Comparison of ENCODE assay signal across 7 cellular contexts in the genomic region with DNA sequence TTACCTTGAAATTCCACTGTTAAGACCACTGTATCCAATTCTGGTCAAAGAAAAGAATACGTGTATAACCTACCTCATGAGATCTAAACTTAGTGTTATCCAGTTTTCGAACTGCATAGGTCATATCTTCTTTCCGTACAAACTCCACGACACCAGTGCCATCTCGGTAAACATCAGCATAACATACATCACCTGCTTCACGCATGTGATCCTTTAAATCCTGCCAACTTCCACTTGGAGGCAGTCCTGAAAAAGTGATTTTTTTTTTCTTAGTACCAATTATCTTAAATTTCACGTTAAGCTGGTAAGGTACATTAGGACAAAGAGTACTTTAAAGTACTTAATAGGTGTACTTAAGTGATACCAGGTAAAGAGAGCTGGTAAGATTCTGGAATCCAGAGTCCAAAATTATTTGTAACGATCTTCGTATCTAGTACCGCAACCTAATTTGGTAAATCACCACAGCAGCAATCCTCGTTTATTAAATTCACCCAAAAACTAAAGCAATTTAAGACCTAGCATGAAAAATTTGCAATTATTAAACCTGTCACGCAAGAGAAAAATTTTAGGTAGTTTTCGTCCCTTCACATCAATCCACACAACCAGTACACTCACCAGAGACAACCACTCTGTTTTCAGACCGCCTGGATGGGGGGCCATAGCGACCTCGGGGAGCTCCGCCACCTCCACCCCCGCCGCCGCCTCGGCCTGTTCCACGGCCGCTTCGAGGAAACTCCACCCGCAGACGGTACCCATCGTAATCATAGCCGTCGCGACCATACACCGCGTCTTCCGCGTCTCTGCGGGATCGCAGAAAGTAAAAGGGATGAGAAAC. TPM values are rescaled to one million over a fixed set of nuclear protein-coding genes. Genes with fewer than 3 reads are reported as not detected.
A peak's percentile ranks its signal among the peaks of the same experiment; 100 is the strongest.
DNase-seq lines count a peak whose midpoint lies in the region; ATAC-seq and TF ChIP-seq lines count a peak whose summit lies in the region.

No MANE protein-coding gene starts in this region.

- intact Hi-C loops in activated B cell treated with CpG ODN at 0.5 μM for 24 hours (cut with micrococcal nuclease): loop anchor here (2.0 to 10.0 kb wide), 6 partner anchors 326 to 1173 kb away; partner anchors contain the start of genes C17orf67, MSI2 and SCPEP1
- intact Hi-C loops in right cardiac atrium (cut with DNase I): loop anchor here (5.0 to 10.0 kb wide), 2 partner anchors 76 to 79 kb away; partner anchors contain the start of gene DYNLL2 (in 4 of the 4)

- H3K4me1 ChIP-seq in right cardiac atrium (ENCODE audit: control insufficient read depth, insufficient read depth, low read length): no peaks in the 10 kb centered on the region

- CTCF ChIA-PET in activated B cell treated with CpG ODN at 0.5 μM for 24 hours (lab: Charles Lee): interaction anchor here (1.0 to 2.3 kb wide), 3 partner anchors 8 to 19 kb away, joined by 3 to 16 read pairs (median 4); no protein-coding TSS in a partner anchor

- H3K4me1 Mint-ChIP-seq in activated B cell treated with CpG ODN at 0.5 μM for 24 hours: peaks cover 62% of the 10 kb centered on the region
- H3K4me1 Mint-ChIP-seq in stimulated activated naive B cell treated with anti-CD40 and anti-IgM and Interleukin-4, amounts not matched to agents 10 μg/mL and 1 μg/mL and 100 μg/mL, for 72 hours: peaks cover 21 to 61% of the 10 kb centered on the region in 2 donors

- H3K4me3 ChIP-seq in HFF-Myc (replicated peaks; ENCODE audit: low read depth, low read length) (peak overlapping the region; percentile 99), right cardiac atrium (ENCODE audit: low read length) (peak overlapping the region; percentile 78)

- 3% methylated on average over 36 of the region's 36 CpGs for WGBS in right cardiac atrium

- ATAC-seq in activated B cell treated with CpG ODN at 0.5 μM for 24 hours (ENCODE audit: low read depth): no peak
- ATAC-seq in right cardiac atrium: peak in 1 of 2 donors; percentile 11
- peak in 1 of 2 donors; percentile 2 for ATAC-seq in stimulated activated naive B cell treated with anti-CD40 and anti-IgM and Interleukin-4, amounts not matched to agents 10 μg/mL and 1 μg/mL and 100 μg/mL, for 72 hours (replicated peaks)
- no peak for ATAC-seq in GM21360 (IDR thresholded peaks at IDR 0.05; ENCODE audit: unreplicated experiment)

- no peak for TF ChIP-seq CTCF in HFF-Myc (IDR thresholded peaks at IDR 0.05; ENCODE audit: low read depth, low read length, missing control alignments)
- TF ChIP-seq CTCF in activated B cell treated with CpG ODN at 0.5 μM for 24 hours (IDR thresholded peaks at IDR 0.05): no peak

- H3K36me3 Mint-ChIP-seq in activated B cell treated with CpG ODN at 0.5 μM for 24 hours (ENCODE audit: low read depth): peaks cover 67% of the 10 kb centered on the region
- H3K36me3 Mint-ChIP-seq in stimulated activated naive B cell treated with anti-CD40 and anti-IgM and Interleukin-4, amounts not matched to agents 10 μg/mL and 1 μg/mL and 100 μg/mL, for 72 hours: peaks cover 43 to 58% of the 10 kb centered on the region in 2 donors

- H3K9me3 Mint-ChIP-seq in activated B cell treated with CpG ODN at 0.5 μM for 24 hours: no peaks in the 10 kb centered on the region
- no peaks in the 10 kb centered on the region for H3K9me3 Mint-ChIP-seq in stimulated activated naive B cell treated with anti-CD40 and anti-IgM and Interleukin-4, amounts not matched to agents 10 μg/mL and 1 μg/mL and 100 μg/mL, for 72 hours

- peaks cover 3% of the 10 kb centered on the region for H3K27me3 Mint-ChIP-seq in activated B cell treated with CpG ODN at 0.5 μM for 24 hours
- no peaks in the 10 kb centered on the region for H3K27me3 Mint-ChIP-seq in stimulated activated naive B cell treated with anti-CD40 and anti-IgM and Interleukin-4, amounts not matched to agents 10 μg/mL and 1 μg/mL and 100 μg/mL, for 72 hours

- no peaks in the 10 kb centered on the region for H3K27me3 ChIP-seq in right cardiac atrium (ENCODE audit: control insufficient read depth, insufficient read depth)

- peak overlapping the region; percentile 99 for H3K27ac Mint-ChIP-seq in activated B cell treated with CpG ODN at 0.5 μM for 24 hours
- H3K27ac Mint-ChIP-seq in stimulated activated naive B cell treated with anti-CD40 and anti-IgM and Interleukin-4, amounts not matched to agents 10 μg/mL and 1 μg/mL and 100 μg/mL, for 72 hours: peak overlapping the region; percentile 100

- H3K27ac ChIP-seq in right cardiac atrium (ENCODE audit: low read length): peak overlapping the region; percentile 94

- POLR2A ChIA-PET in activated B cell treated with CpG ODN at 0.5 μM for 24 hours (lab: Charles Lee): interaction anchor here (0.6 to 2.9 kb wide), 10 partner anchors 8 to 626 kb away, joined by 3 to 55 read pairs (median 8); partner anchors contain the start of genes DYNLL2, MRPS23, SUPT4H1 and VEZF1

- no peak for DNase-seq in HFF-Myc (ENCODE audit: extremely low read depth, low read depth)
- DNase-seq in activated B cell treated with CpG ODN at 0.5 μM for 24 hours: no peak
- no peak for DNase-seq in right cardiac atrium
- no peak for DNase-seq in stimulated activated naive B cell treated with anti-CD40 and anti-IgM and Interleukin-4, amounts not matched to agents 10 μg/mL and 1 μg/mL and 100 μg/mL, for 72 hours
- DNase-seq in SHP77 (lab: John Stamatoyannopoulos, UW): no peak
- no peak for DNase-seq in GM19240 (ENCODE audit: insufficient read length, low spot score)

- no peaks in the 10 kb centered on the region for H3K9me3 ChIP-seq in right cardiac atrium (ENCODE audit: control insufficient read depth, low read length)

- peak overlapping the region; percentile 100 for H3K4me3 Mint-ChIP-seq in activated B cell treated with CpG ODN at 0.5 μM for 24 hours
- peak overlapping the region; percentile 96 to 98 for H3K4me3 Mint-ChIP-seq in stimulated activated naive B cell treated with anti-CD40 and anti-IgM and Interleukin-4, amounts not matched to agents 10 μg/mL and 1 μg/mL and 100 μg/mL, for 72 hours

RNA-seq across cellular contexts. Expression of gene SRSF1, which starts 1.1 kb away (rescaled TPM):
- 288 and 289 TPM in 2 replicates for total RNA-seq in activated B cell treated with CpG ODN at 0.5 μM for 24 hours
- total RNA-seq in right cardiac atrium: 100 to 1,000 TPM in 3 of 4 donors, 10 to 100 TPM in 1; 97.9 to 132 (median 126) TPM
- 58.9 TPM for polyA plus RNA-seq in right cardiac atrium

RNA-seq across cellular contexts. Expression of gene VEZF1, which starts 17.9 kb away (rescaled TPM):
- 40.5 and 45.1 TPM in 2 replicates for total RNA-seq in activated B cell treated with CpG ODN at 0.5 μM for 24 hours
- 10 to 100 TPM; 67.4 to 74.6 (median 68.5) TPM for total RNA-seq in right cardiac atrium
- polyA plus RNA-seq in right cardiac atrium: 20.0 TPM

RNA-seq across cellular contexts. Expression of gene CUEDC1, which starts 50.7 kb away (rescaled TPM):
- total RNA-seq in activated B cell treated with CpG ODN at 0.5 μM for 24 hours (not detected in 2 replicates), right cardiac atrium (10 to 100 TPM; 53.1 to 60.5 (median 55.1) TPM)
- polyA plus RNA-seq in right cardiac atrium: 41.0 TPM

Comparison
In these comparisons a context has a peak if more than half of its experiments do, and no peak if none do; other contexts are left out.
1. RNA of gene CUEDC1, which starts 50.7 kb away (total RNA-seq): 53.1 to 60.5 TPM in right cardiac atrium; not detected in activated B cell treated with CpG ODN at 0.5 μM for 24 hours; every median in the first group is over 10 times any median in the second.